8 cellular contexts compared by ENCODE assay signal in genomic region chrX:81202989-81203388, GRCh38. TPM values are rescaled to one million over a fixed set of nuclear protein-coding genes. Genes with fewer than 3 reads are reported as not detected.
DNase-seq lines count a peak whose midpoint lies in the region; ATAC-seq lines count a peak whose summit lies in the region.

No MANE protein-coding gene starts in this region.

- H3K27me3 ChIP-seq in subcutaneous abdominal adipose tissue (ENCODE audit: control insufficient read depth in 5 of 5, insufficient read depth in 4 of 5, low read length in 5 of 5) = peaks cover 0 to 2% (median 0%) of the 10 kb centered on the region in 5 donors

- no peaks in the 10 kb centered on the region for H3K27me3 Mint-ChIP-seq in activated CD4-positive, alpha-beta T cell treated with anti-CD3 and anti-CD28 coated beads for 36 hours

- peak overlapping the region; percentile 48 for H3K4me3 ChIP-seq in iPS-18c (ENCODE audit: insufficient read depth, low read depth, low read length)
- peak overlapping the region; percentile 34 to 97 (median 83) for H3K4me3 ChIP-seq in subcutaneous abdominal adipose tissue (ENCODE audit: low read depth in 1 of 5, low read length in 5 of 5)

- DNase-seq in activated CD4-positive, alpha-beta T cell treated with anti-CD3 and anti-CD28 coated beads for 36 hours = peak; percentile 3
- DNase-seq in activated CD4-positive, alpha-beta T cell treated with anti-CD3 and anti-CD28 coated beads, Interleukin-2, amount 50 U/mL, for 1 hour = no peak
- DNase-seq in activated naive CD4-positive, alpha-beta T cell treated with anti-CD3 and anti-CD28 coated beads, Interleukin-2, amount 50 U/mL, for 72 hours (ENCODE audit: low spot score in 2 of 2) = no peak
- DNase-seq in anterior cingulate cortex (lab: John Stamatoyannopoulos, UW) = no peak

- ATAC-seq in activated CD4-positive, alpha-beta T cell treated with anti-CD3 and anti-CD28 coated beads for 36 hours = no peak
- no peak for ATAC-seq in activated naive CD4-positive, alpha-beta T cell treated with anti-CD3 and anti-CD28 coated beads, Interleukin-2, amount 50 U/mL, for 72 hours
- no peak for ATAC-seq in HG02885 (IDR thresholded peaks at IDR 0.05; ENCODE audit: poor library complexity, unreplicated experiment)
- ATAC-seq in GM18909 (IDR thresholded peaks at IDR 0.05; ENCODE audit: poor library complexity, unreplicated experiment) = no peak

- H3K9me3 ChIP-seq in iPS-18c (ENCODE audit: control insufficient read depth, insufficient read depth, low read length) = no peaks in the 10 kb centered on the region
- no peaks in the 10 kb centered on the region for H3K9me3 ChIP-seq in subcutaneous abdominal adipose tissue (ENCODE audit: control insufficient read depth in 5 of 5, low read length in 5 of 5)

- intact Hi-C loops in activated CD4-positive, alpha-beta T cell treated with anti-CD3 and anti-CD28 coated beads for 36 hours (cut with DNase I, micrococcal nuclease) = loop anchor here (1.0 to 5.0 kb wide), 4 partner anchors 82 to 396 kb away; partner anchors contain the start of gene BRWD3 (in 2 of the 2)

- H3K9me3 Mint-ChIP-seq in activated CD4-positive, alpha-beta T cell treated with anti-CD3 and anti-CD28 coated beads for 36 hours (ENCODE audit: low read depth) = no peaks in the 10 kb centered on the region
- no peaks in the 10 kb centered on the region for H3K9me3 Mint-ChIP-seq in activated naive CD4-positive, alpha-beta T cell treated with anti-CD3 and anti-CD28 coated beads, Interleukin-2, amount 50 U/mL, for 72 hours

- H3K9ac ChIP-seq in subcutaneous abdominal adipose tissue (ENCODE audit: low read length in 5 of 5) = peak overlapping the region in 3 of 5 donors; percentile 59 to 78 (median 71)

- CTCF ChIA-PET in activated CD4-positive, alpha-beta T cell treated with anti-CD3 and anti-CD28 coated beads for 36 hours (lab: Charles Lee) = interaction anchor here (0.7 to 1.3 kb wide), 4 partner anchors 9 to 175 kb away, joined by 3 read pairs; no protein-coding TSS in a partner anchor

- no peaks in the 10 kb centered on the region for H3K36me3 ChIP-seq in subcutaneous abdominal adipose tissue (ENCODE audit: control insufficient read depth in 5 of 5, insufficient read depth in 5 of 5, low read length in 5 of 5)

- POLR2A ChIA-PET in activated CD4-positive, alpha-beta T cell treated with anti-CD3 and anti-CD28 coated beads for 36 hours (lab: Charles Lee) = interaction anchor here (0.8 kb wide), 1 partner anchor 393 kb away, joined by 4 read pairs; the partner anchor contains the start of gene BRWD3

- H3K4me3 Mint-ChIP-seq in activated CD4-positive, alpha-beta T cell treated with anti-CD3 and anti-CD28 coated beads for 36 hours = peak overlapping the region; percentile 88

- H3K27ac ChIP-seq in subcutaneous abdominal adipose tissue (ENCODE audit: low read depth, low read length) = peak overlapping the region; percentile 18

- H3K4me1 Mint-ChIP-seq in activated CD4-positive, alpha-beta T cell treated with anti-CD3 and anti-CD28 coated beads for 36 hours = peaks cover 33% of the 10 kb centered on the region

- H3K4me1 ChIP-seq in subcutaneous abdominal adipose tissue (ENCODE audit: control insufficient read depth in 5 of 5, insufficient read depth in 5 of 5, low read length in 5 of 5) = peaks cover 0 to 17% (median 5%) of the 10 kb centered on the region in 5 donors

- peak overlapping the region; percentile 97 for H3K27ac Mint-ChIP-seq in activated CD4-positive, alpha-beta T cell treated with anti-CD3 and anti-CD28 coated beads for 36 hours
- H3K27ac Mint-ChIP-seq in activated naive CD4-positive, alpha-beta T cell treated with anti-CD3 and anti-CD28 coated beads, Interleukin-2, amount 50 U/mL, for 72 hours = peak overlapping the region; percentile 95

- peaks cover 9% of the 10 kb centered on the region for H3K36me3 Mint-ChIP-seq in activated CD4-positive, alpha-beta T cell treated with anti-CD3 and anti-CD28 coated beads for 36 hours (ENCODE audit: low read depth)
- peaks cover 7 to 17% of the 10 kb centered on the region in 2 donors for H3K36me3 Mint-ChIP-seq in activated naive CD4-positive, alpha-beta T cell treated with anti-CD3 and anti-CD28 coated beads, Interleukin-2, amount 50 U/mL, for 72 hours

RNA-seq across cellular contexts. Expression of gene SH3BGRL, which starts 1.1 kb away (rescaled TPM):
- total RNA-seq in activated CD4-positive, alpha-beta T cell treated with anti-CD3 and anti-CD28 coated beads for 36 hours = 10 to 100 TPM; 34.5 to 46.9 TPM
- 10 to 100 TPM; 48.8 to 57.2 TPM for total RNA-seq in activated naive CD4-positive, alpha-beta T cell treated with anti-CD3 and anti-CD28 coated beads, Interleukin-2, amount 50 U/mL, for 72 hours

RNA-seq across cellular contexts. Expression of gene HMGN5, which starts 1.3 kb away (rescaled TPM):
- total RNA-seq in activated CD4-positive, alpha-beta T cell treated with anti-CD3 and anti-CD28 coated beads for 36 hours = 1 to 10 TPM; 5.5 to 6.6 TPM
- total RNA-seq in activated naive CD4-positive, alpha-beta T cell treated with anti-CD3 and anti-CD28 coated beads, Interleukin-2, amount 50 U/mL, for 72 hours = 1 to 10 TPM; 5.8 to 7.5 TPM
